22 cellular contexts compared by ENCODE assay signal in genomic region chr2:160064916-160065315, GRCh38. TPM values are rescaled to one million over a fixed set of nuclear protein-coding genes. Genes with fewer than 3 reads are reported as not detected.
DNase-seq lines count a peak whose midpoint lies in the region; ATAC-seq and TF ChIP-seq lines count a peak whose summit lies in the region.
"Had no signal": no experiment of that assay in that cellular context is flagged by ENCODE, and none has a peak within 500 bp of the region (broad histone marks: within the 10 kb centered on the region; RNA-seq: fewer than 3 reads in every experiment).

No MANE protein-coding gene starts in this region.

- no peaks in the 10 kb centered on the region for H3K4me1 ChIP-seq in HEK293 (ENCODE audit: control insufficient read depth, insufficient read depth, low read length)
- H3K4me1 ChIP-seq in Peyer's patch, result peaks cover 0 to 36% (median 0%) of the 10 kb centered on the region in 4 donors
- peaks cover 14% of the 10 kb centered on the region for H3K4me1 ChIP-seq in mucosa of descending colon (ENCODE audit: low read depth)
- peaks cover 8 to 11% of the 10 kb centered on the region in 2 experiments for H3K4me1 ChIP-seq in trophoblast cell (ENCODE audit: control insufficient read depth in 1 of 2, insufficient read depth in 2 of 2, low read length in 2 of 2)
- H3K4me1 ChIP-seq: Caco-2, HAP-1 had no signal

- DNase-seq in Peyer's patch, result peak in 2 of 3 donors; percentile 54 to 59
- no peak for DNase-seq in mucosa of descending colon
- no peak for DNase-seq in stimulated activated effector memory CD8-positive, alpha-beta T cell treated with anti-CD3 and anti-CD28 coated beads, Interleukin-12 subunit alpha, Interleukin-12 subunit beta, amount 100 ng/mL, for 72 hours (ENCODE audit: low spot score in 2 of 2)
- no peak for DNase-seq in NOMO-1 treated with dmso at 0.1 percent for 144 hours (lab: John Stamatoyannopoulos, UW; ENCODE audit: unreplicated experiment)
- no peak for DNase-seq in occipital lobe (lab: John Stamatoyannopoulos, UW)
- DNase-seq in trophoblast cell, result no peak
- DNase-seq: Caco-2; CD8-positive, alpha-beta T cell; GDM1; IMR-90; KG1; MG63; NCI-H1105 treated with DMSO at 0.1 percent for 48 hours; NCI-H2029; NCI-H526 treated with DMSO at 0.1 percent for 48 hours; SIG-M5 had no signal

- no peaks in the 10 kb centered on the region for H3K9me3 Mint-ChIP-seq in stimulated activated effector memory CD8-positive, alpha-beta T cell treated with anti-CD3 and anti-CD28 coated beads, Interleukin-12 subunit alpha, Interleukin-12 subunit beta, amount 100 ng/mL, for 72 hours
- H3K9me3 Mint-ChIP-seq: CD8-positive, alpha-beta T cell had no signal

- no peak overlapping the region for H2AK5ac ChIP-seq in trophoblast cell (ENCODE audit: low read length)

- H3K9me3 ChIP-seq in HEK293 (ENCODE audit: control insufficient read depth, insufficient read depth, low read depth, low read length) (no peaks in the 10 kb centered on the region), Peyer's patch (no peaks in the 10 kb centered on the region), mucosa of descending colon (no peaks in the 10 kb centered on the region), trophoblast cell (ENCODE audit: insufficient read depth, low read depth, low read length) (no peaks in the 10 kb centered on the region)
- H3K9me3 ChIP-seq: Caco-2 had no signal

- no peak overlapping the region for H3K4ac ChIP-seq in trophoblast cell (ENCODE audit: low read depth, low read length)

- no peaks in the 10 kb centered on the region for H3K36me3 Mint-ChIP-seq in stimulated activated effector memory CD8-positive, alpha-beta T cell treated with anti-CD3 and anti-CD28 coated beads, Interleukin-12 subunit alpha, Interleukin-12 subunit beta, amount 100 ng/mL, for 72 hours
- H3K36me3 Mint-ChIP-seq: CD8-positive, alpha-beta T cell had no signal

- H3K4me2 ChIP-seq in trophoblast cell (ENCODE audit: low read length), result no peak overlapping the region
- H3K4me2 ChIP-seq: GM23338 had no signal

- no peak overlapping the region for H3K23ac ChIP-seq in trophoblast cell (ENCODE audit: low read length)

- no peak overlapping the region for H3K4me3 Mint-ChIP-seq in stimulated activated effector memory CD8-positive, alpha-beta T cell treated with anti-CD3 and anti-CD28 coated beads, Interleukin-12 subunit alpha, Interleukin-12 subunit beta, amount 100 ng/mL, for 72 hours
- H3K4me3 Mint-ChIP-seq: CD8-positive, alpha-beta T cell; GM23338 had no signal

- no peaks in the 10 kb centered on the region for H3K27me3 ChIP-seq in Peyer's patch
- H3K27me3 ChIP-seq in trophoblast cell (ENCODE audit: insufficient read depth, low read length), result peaks cover 8% of the 10 kb centered on the region
- H3K27me3 ChIP-seq: MG63 had no signal

- H3K36me3 ChIP-seq in HEK293 (ENCODE audit: control insufficient read depth in 2 of 2, insufficient read depth in 1 of 2, low read length in 2 of 2) (no peaks in the 10 kb centered on the region), Peyer's patch (no peaks in the 10 kb centered on the region), mucosa of descending colon (ENCODE audit: low read depth) (no peaks in the 10 kb centered on the region), trophoblast cell (ENCODE audit: control insufficient read depth in 1 of 2, insufficient read depth in 2 of 2, low read length in 2 of 2) (no peaks in the 10 kb centered on the region)
- H3K36me3 ChIP-seq: HAP-1, MG63 had no signal

- no CpG with 5 or more reads among the region's 1 CpG for WGBS in trophoblast cell (ENCODE audit: extremely low coverage, insufficient coverage, insufficient read length)

- H2BK5ac ChIP-seq in trophoblast cell (ENCODE audit: low read depth, low read length, poor library complexity), result no peak overlapping the region

- no peak overlapping the region for H4K91ac ChIP-seq in trophoblast cell (ENCODE audit: low read depth, low read length)

- no peak overlapping the region for H4K8ac ChIP-seq in trophoblast cell (ENCODE audit: low read depth, low read length)

- no peak overlapping the region for H3K9ac ChIP-seq in trophoblast cell (ENCODE audit: low read length)

- H2AFZ ChIP-seq in trophoblast cell (ENCODE audit: insufficient read depth, low read length, poor library complexity), result no peak overlapping the region
- H2AFZ ChIP-seq: GM23338 had no signal

- H2BK120ac ChIP-seq in trophoblast cell (ENCODE audit: insufficient read depth, low read length, poor library complexity), result no peak overlapping the region

- CTCF ChIA-PET in HEK293 (lab: Yijun Ruan, JAX), result no interaction called here

- H3K27ac ChIP-seq in HEK293 (ENCODE audit: extremely low read depth, low read depth, low read length) (no peak overlapping the region), Peyer's patch (peak overlapping the region in 2 of 4 donors; percentile 82 to 89), trophoblast cell (ENCODE audit: low read depth, low read length) (no peak overlapping the region)
- H3K27ac ChIP-seq: SK-N-MC had no signal

- intact Hi-C loops in mucosa of descending colon (cut with DNase I, micrococcal nuclease), result no loop called here

- no peak overlapping the region for H4K12ac ChIP-seq in trophoblast cell (ENCODE audit: low read depth, low read length)

- TF ChIP-seq POLR2A in Peyer's patch (IDR thresholded peaks at IDR 0.05), result no peak

- TF ChIP-seq CTCF in HEK293 (tag by site-specific recombination; IDR thresholded peaks at IDR 0.05) (no peak), Peyer's patch (IDR thresholded peaks at IDR 0.05) (no peak), mucosa of descending colon (IDR thresholded peaks at IDR 0.05) (no peak)

- no peak overlapping the region for H2BK12ac ChIP-seq in trophoblast cell (ENCODE audit: low read length)

- H3K4me3 ChIP-seq in HEK293 (ENCODE audit: low read depth, low read length) (no peak overlapping the region), Peyer's patch (no peak overlapping the region), mucosa of descending colon (no peak overlapping the region), trophoblast cell (ENCODE audit: low read depth, low read length) (no peak overlapping the region)
- H3K4me3 ChIP-seq: GM12878, GM23338, HAP-1, MG63, SK-N-MC had no signal

- H3K27ac Mint-ChIP-seq in stimulated activated effector memory CD8-positive, alpha-beta T cell treated with anti-CD3 and anti-CD28 coated beads, Interleukin-12 subunit alpha, Interleukin-12 subunit beta, amount 100 ng/mL, for 72 hours, result no peak overlapping the region
- H3K27ac Mint-ChIP-seq: CD8-positive, alpha-beta T cell; GM23338 had no signal

- POLR2A ChIA-PET in HEK293 (lab: Yijun Ruan, JAX), result no interaction called here

- ATAC-seq in mucosa of descending colon, result peak; percentile 6
- peak; percentile 31 for ATAC-seq in stimulated activated effector memory CD8-positive, alpha-beta T cell treated with anti-CD3 and anti-CD28 coated beads, Interleukin-12 subunit alpha, Interleukin-12 subunit beta, amount 100 ng/mL, for 72 hours
- ATAC-seq: CD8-positive, alpha-beta T cell; GM12878; GM23338 had no signal

- H3K18ac ChIP-seq in trophoblast cell (ENCODE audit: low read length), result no peak overlapping the region

- H3K14ac ChIP-seq in trophoblast cell (ENCODE audit: low read length), result no peak overlapping the region

- peaks cover 3% of the 10 kb centered on the region for H3K79me1 ChIP-seq in trophoblast cell (ENCODE audit: low read length)

- H3K79me2 ChIP-seq in trophoblast cell (ENCODE audit: control insufficient read depth, insufficient read depth, low read length, poor library complexity), result no peaks in the 10 kb centered on the region

- H3K4me1 Mint-ChIP-seq in stimulated activated effector memory CD8-positive, alpha-beta T cell treated with anti-CD3 and anti-CD28 coated beads, Interleukin-12 subunit alpha, Interleukin-12 subunit beta, amount 100 ng/mL, for 72 hours, result peaks cover 9% of the 10 kb centered on the region

TF ChIP-seq in HEK293, 187 proteins besides CTCF, POLR2A, EP300 and RAD21:
- TF ChIP-seq ZEB2 (tag by site-specific recombination; IDR thresholded peaks at IDR 0.05) (no peak), HOXD13 (CRISPR knock-in tag; IDR thresholded peaks at IDR 0.05; ENCODE audit: borderline replicate concordance) (no peak), ZIC2 (tag by site-specific recombination; IDR thresholded peaks at IDR 0.05) (peak; percentile 21; the same call in 1 of the 2 replicates)

RNA-seq across cellular contexts. Expression of gene PLA2R1, which starts 2.5 kb away (rescaled TPM):
- total RNA-seq in Peyer's patch (10 to 100 TPM; 11.6 to 49.2 (median 30.5) TPM), mucosa of descending colon (10 to 100 TPM in 2 of 3 donors, 1 to 10 TPM in 1; 8.0 to 19.1 (median 11.1) TPM), occipital lobe (1.7 TPM)
- 1.2 and 1.3 TPM in 2 replicates for polyA plus RNA-seq in trophoblast cell (2013)
- total RNA-seq: A673; CD8-positive, alpha-beta T cell; GM12878 had no signal

Comparison
In these comparisons a context has a peak if more than half of its experiments do, and no peak if none do; other contexts are left out.
1. DNase-seq: peak in Peyer's patch (2 of 3); none in mucosa of descending colon (0 of 3), stimulated activated effector memory CD8-positive, alpha-beta T cell treated with anti-CD3 and anti-CD28 coated beads, Interleukin-12 subunit alpha, Interleukin-12 subunit beta, amount 100 ng/mL, for 72 hours (0 of 2), NOMO-1 treated with dmso at 0.1 percent for 144 hours (single experiment), occipital lobe (single experiment) and trophoblast cell (0 of 2).